21 cellular contexts compared by ENCODE assay signal in genomic region chr5:148841519-148841918, GRCh38.
"Had no signal": no experiment of that assay in that cellular context is flagged by ENCODE, and none has a peak within 500 bp of the region (broad histone marks: within the 10 kb centered on the region; RNA-seq: fewer than 3 reads in every experiment).

No MANE protein-coding gene starts in this region.

- H3K4me3 ChIP-seq: coronary artery, transverse colon, vagina had no signal

- H3K27me3 Mint-ChIP-seq: activated B cell treated with CpG ODN at 0.5 μM for 24 hours, naive B cell had no signal

- H3K36me3 ChIP-seq: transverse colon, vagina had no signal

- H3K4me3 Mint-ChIP-seq: activated B cell treated with CpG ODN at 0.5 μM for 24 hours; activated CD4-positive, alpha-beta T cell treated with anti-CD3 and anti-CD28 coated beads, Interleukin-2, amount 10 ng/mL, durations not matched to agents 24 days and 14 days; activated CD8-positive, alpha-beta T cell treated with anti-CD3 and anti-CD28 coated beads, Interleukin-2, amount 10 ng/mL, durations not matched to agents 7 days and 5 days; activated naive CD8-positive, alpha-beta T cell treated with anti-CD3 and anti-CD28 coated beads, Interleukin-2, amount 10 ng/mL, durations not matched to agents 7 days and 5 days; activated T-helper 1 cell treated with anti-CD3 and anti-CD28 coated beads, Interleukin-12 subunit alpha, Interleukin-12 subunit beta, Interleukin-2, Interleukin-4 antibody, amounts not matched to agents 30 ng/mL and 10 ng/mL and 1 ng/mL, durations not matched to agents 14 hours and 24 hours and 36 hours; brain; naive B cell had no signal

- H3K79me2 ChIP-seq: parathyroid adenoma had no signal

- H3K9ac ChIP-seq: parathyroid adenoma had no signal

- DNase-seq: activated B cell treated with CpG ODN at 0.5 μM for 24 hours; activated CD4-positive, alpha-beta T cell treated with anti-CD3 and anti-CD28 coated beads, Interleukin-2, amount 10 ng/mL, durations not matched to agents 24 days and 14 days; activated CD8-positive, alpha-beta memory T cell treated with anti-CD3 and anti-CD28 coated beads, Interleukin-2, amount 50 U/mL, for 48 hours; activated CD8-positive, alpha-beta T cell treated with anti-CD3 and anti-CD28 coated beads, Interleukin-2, amount 10 ng/mL, durations not matched to agents 7 days and 5 days; activated naive CD8-positive, alpha-beta T cell treated with anti-CD3 and anti-CD28 coated beads, Interleukin-2, amount 10 ng/mL, durations not matched to agents 7 days and 5 days; central memory CD4-positive, alpha-beta T cell; effector CD4-positive, alpha-beta T cell; foreskin melanocyte; head of caudate nucleus; left colon; naive B cell; stimulated activated CD4-positive, alpha-beta T cell treated with anti-CD3 and anti-CD28 coated beads, Interleukin-2, amount 100 ng/mL, for 48 hours; stimulated activated naive CD4-positive, alpha-beta T cell; substantia nigra; transverse colon had no signal

- H3K9me3 Mint-ChIP-seq: activated B cell treated with CpG ODN at 0.5 μM for 24 hours; activated CD4-positive, alpha-beta T cell treated with anti-CD3 and anti-CD28 coated beads, Interleukin-2, amount 10 ng/mL, durations not matched to agents 24 days and 14 days; activated naive CD8-positive, alpha-beta T cell treated with anti-CD3 and anti-CD28 coated beads, Interleukin-2, amount 10 ng/mL, durations not matched to agents 7 days and 5 days; activated T-helper 1 cell treated with anti-CD3 and anti-CD28 coated beads, Interleukin-12 subunit alpha, Interleukin-12 subunit beta, Interleukin-2, Interleukin-4 antibody, amounts not matched to agents 30 ng/mL and 10 ng/mL and 1 ng/mL, durations not matched to agents 14 hours and 24 hours and 36 hours; brain had no signal

- H3K9me3 ChIP-seq: neutrophil, transverse colon, vagina had no signal

- H3K27me3 ChIP-seq: neutrophil, transverse colon, vagina had no signal

- ATAC-seq: activated CD8-positive, alpha-beta T cell treated with anti-CD3 and anti-CD28 coated beads, Interleukin-2, amount 10 ng/mL, durations not matched to agents 7 days and 5 days; left colon had no signal

- H3K4me1 Mint-ChIP-seq: brain had no signal

- H3K36me3 Mint-ChIP-seq: brain had no signal

- H3K27ac ChIP-seq: coronary artery, neutrophil, parathyroid adenoma, transverse colon, vagina had no signal

- H3K27ac Mint-ChIP-seq: activated B cell treated with CpG ODN at 0.5 μM for 24 hours; activated CD4-positive, alpha-beta T cell treated with anti-CD3 and anti-CD28 coated beads, Interleukin-2, amount 10 ng/mL, durations not matched to agents 24 days and 14 days; activated CD8-positive, alpha-beta T cell treated with anti-CD3 and anti-CD28 coated beads, Interleukin-2, amount 10 ng/mL, durations not matched to agents 7 days and 5 days; activated naive CD8-positive, alpha-beta T cell treated with anti-CD3 and anti-CD28 coated beads, Interleukin-2, amount 10 ng/mL, durations not matched to agents 7 days and 5 days; activated T-helper 1 cell treated with anti-CD3 and anti-CD28 coated beads, Interleukin-12 subunit alpha, Interleukin-12 subunit beta, Interleukin-2, Interleukin-4 antibody, amounts not matched to agents 30 ng/mL and 10 ng/mL and 1 ng/mL, durations not matched to agents 14 hours and 24 hours and 36 hours; brain had no signal

- H2AFZ ChIP-seq: parathyroid adenoma had no signal
